In the genomic region with DNA sequence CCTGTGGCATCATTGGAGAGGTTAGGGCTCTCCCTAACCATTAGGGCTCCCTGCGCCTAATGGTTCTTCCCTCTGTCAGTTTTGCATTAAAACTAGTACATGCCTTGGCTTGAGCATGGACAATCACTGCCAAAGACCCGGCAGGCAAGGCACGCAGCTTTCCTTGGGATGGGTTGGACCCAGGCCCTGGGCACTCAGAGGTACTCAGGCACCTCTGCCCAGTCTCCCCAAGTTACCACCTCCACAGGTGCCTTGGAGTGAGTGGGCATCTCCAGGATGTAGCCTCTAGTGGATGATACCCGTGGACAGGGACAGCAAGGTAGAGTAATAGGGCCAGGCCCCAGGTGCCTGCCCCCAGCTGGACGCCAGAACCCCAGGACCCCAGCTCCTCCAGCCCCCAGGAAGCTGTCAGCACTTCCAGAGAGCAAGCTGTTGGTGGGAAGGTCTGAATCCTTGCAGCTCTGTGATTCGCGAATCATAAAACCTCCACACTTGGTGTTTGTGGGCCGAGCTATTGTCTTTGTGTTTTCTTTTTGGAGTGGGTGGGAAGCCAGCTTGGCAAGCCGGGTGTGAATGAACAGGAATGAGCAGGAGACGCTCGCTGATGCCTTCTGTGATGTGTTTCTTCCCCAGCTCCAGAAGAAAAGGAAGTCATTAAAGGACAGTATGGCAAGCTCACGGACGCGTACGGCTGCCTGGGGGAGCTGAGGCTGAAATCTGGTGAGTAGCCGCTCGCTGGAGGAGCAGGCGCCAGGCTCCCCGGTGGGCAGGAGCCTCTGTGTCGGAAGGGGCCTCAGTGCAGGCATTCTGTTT, we compare ENCODE assay signal across 1 cellular context.
A peak's percentile ranks its signal among the peaks of the same experiment; 100 is the strongest.
TF ChIP-seq lines count a peak whose summit lies in the region.

No MANE protein-coding gene starts in this region.

TF ChIP-seq in HepG2, 621 proteins besides CTCF, POLR2A, EP300 and RAD21:
- peak; percentile 20 for TF ChIP-seq RBM22 (optimal IDR thresholded peaks at IDR 0.05; ENCODE audit: low read length)
- TF ChIP-seq, protein P1, sequence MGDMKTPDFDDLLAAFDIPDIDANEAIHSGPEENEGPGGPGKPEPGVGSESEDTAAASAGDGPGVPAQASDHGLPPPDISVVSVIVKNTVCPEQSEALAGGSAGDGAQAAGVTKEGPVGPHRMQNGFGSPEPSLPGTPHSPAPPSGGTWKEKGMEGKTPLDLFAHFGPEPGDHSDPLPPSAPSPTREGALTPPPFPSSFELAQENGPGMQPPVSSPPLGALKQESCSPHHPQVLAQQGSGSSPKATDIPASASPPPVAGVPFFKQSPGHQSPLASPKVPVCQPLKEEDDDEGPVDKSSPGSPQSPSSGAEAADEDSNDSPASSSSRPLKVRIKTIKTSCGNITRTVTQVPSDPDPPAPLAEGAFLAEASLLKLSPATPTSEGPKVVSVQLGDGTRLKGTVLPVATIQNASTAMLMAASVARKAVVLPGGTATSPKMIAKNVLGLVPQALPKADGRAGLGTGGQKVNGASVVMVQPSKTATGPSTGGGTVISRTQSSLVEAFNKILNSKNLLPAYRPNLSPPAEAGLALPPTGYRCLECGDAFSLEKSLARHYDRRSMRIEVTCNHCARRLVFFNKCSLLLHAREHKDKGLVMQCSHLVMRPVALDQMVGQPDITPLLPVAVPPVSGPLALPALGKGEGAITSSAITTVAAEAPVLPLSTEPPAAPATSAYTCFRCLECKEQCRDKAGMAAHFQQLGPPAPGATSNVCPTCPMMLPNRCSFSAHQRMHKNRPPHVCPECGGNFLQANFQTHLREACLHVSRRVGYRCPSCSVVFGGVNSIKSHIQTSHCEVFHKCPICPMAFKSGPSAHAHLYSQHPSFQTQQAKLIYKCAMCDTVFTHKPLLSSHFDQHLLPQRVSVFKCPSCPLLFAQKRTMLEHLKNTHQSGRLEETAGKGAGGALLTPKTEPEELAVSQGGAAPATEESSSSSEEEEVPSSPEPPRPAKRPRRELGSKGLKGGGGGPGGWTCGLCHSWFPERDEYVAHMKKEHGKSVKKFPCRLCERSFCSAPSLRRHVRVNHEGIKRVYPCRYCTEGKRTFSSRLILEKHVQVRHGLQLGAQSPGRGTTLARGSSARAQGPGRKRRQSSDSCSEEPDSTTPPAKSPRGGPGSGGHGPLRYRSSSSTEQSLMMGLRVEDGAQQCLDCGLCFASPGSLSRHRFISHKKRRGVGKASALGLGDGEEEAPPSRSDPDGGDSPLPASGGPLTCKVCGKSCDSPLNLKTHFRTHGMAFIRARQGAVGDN (CRISPR knock-in tag; IDR thresholded peaks at IDR 0.05): peak; percentile 11
- 0 out of 2 replicates have a peak, but pooled peaks have one; percentile 47 for TF ChIP-seq ZNF274 (CRISPR knock-in tag; IDR thresholded peaks at IDR 0.05)
- TF ChIP-seq RFXANK (CRISPR knock-in tag; IDR thresholded peaks at IDR 0.05): no peak
- TF ChIP-seq, protein P2, sequence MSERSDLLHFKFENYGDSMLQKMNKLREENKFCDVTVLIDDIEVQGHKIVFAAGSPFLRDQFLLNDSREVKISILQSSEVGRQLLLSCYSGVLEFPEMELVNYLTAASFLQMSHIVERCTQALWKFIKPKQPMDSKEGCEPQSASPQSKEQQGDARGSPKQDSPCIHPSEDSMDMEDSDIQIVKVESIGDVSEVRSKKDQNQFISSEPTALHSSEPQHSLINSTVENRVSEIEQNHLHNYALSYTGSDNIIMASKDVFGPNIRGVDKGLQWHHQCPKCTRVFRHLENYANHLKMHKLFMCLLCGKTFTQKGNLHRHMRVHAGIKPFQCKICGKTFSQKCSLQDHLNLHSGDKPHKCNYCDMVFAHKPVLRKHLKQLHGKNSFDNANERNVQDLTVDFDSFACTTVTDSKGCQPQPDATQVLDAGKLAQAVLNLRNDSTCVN (CRISPR knock-in tag; IDR thresholded peaks at IDR 0.05; ENCODE audit: borderline replicate concordance): no peak
- peak; percentile 21 for TF ChIP-seq AGO2 (optimal IDR thresholded peaks at IDR 0.05; ENCODE audit: low read depth, low read length)
- TF ChIP-seq ZFP90 (CRISPR knock-in tag; IDR thresholded peaks at IDR 0.05; ENCODE audit: borderline replicate concordance): 0 out of 2 replicates have a peak, but pooled peaks have one; percentile 8
